In genomic region chr4:54290980-54291379, GRCh38 we compare ENCODE assay signal across 27 cellular contexts.
"Had no signal": no experiment of that assay in that cellular context is flagged by ENCODE, and none has a peak within 500 bp of the region (broad histone marks: within the 10 kb centered on the region; RNA-seq: fewer than 3 reads in every experiment).

No MANE protein-coding gene starts in this region.

- H3K9me3 ChIP-seq: neutrophil, pancreas, prostate gland, right atrium auricular region, right lobe of liver, sigmoid colon, stomach, thoracic aorta, thyroid gland, upper lobe of left lung, vagina had no signal

- H3K4me1 ChIP-seq: pancreas, prostate gland, right lobe of liver, sigmoid colon, stomach, tibial nerve, upper lobe of left lung, vagina had no signal

- DNase-seq: natural killer cell; nucleus accumbens; pancreas; retina; right lobe of liver; sigmoid colon; small intestine; stimulated activated CD4-positive, alpha-beta T cell treated with anti-CD3 and anti-CD28 coated beads, Interleukin-15, amount 100 ng/mL, for 24 hours; stimulated activated CD4-positive, alpha-beta T cell treated with anti-CD3 and anti-CD28 coated beads, Interleukin-2, amount 100 ng/mL, for 24 hours; stimulated activated CD4-positive, alpha-beta T cell treated with anti-CD3 and anti-CD28 coated beads, Interleukin-2, amount 100 ng/mL, for 48 hours; stimulated activated CD4-positive, alpha-beta T cell treated with anti-CD3 and anti-CD28 coated beads, Interleukin-4, amount 100 ng/mL, for 24 hours; stimulated activated naive B cell treated with anti-CD40 and anti-IgM and Interleukin-4, amounts not matched to agents 10 μg/mL and 1 μg/mL and 100 μg/mL, for 72 hours; stimulated activated naive CD4-positive, alpha-beta T cell treated with Interleukin-2 at 50 U/mL for 16 hours; stomach; thyroid gland; trophoblast cell; upper lobe of left lung had no signal

- H3K27me3 Mint-ChIP-seq: stimulated activated naive CD8-positive, alpha-beta T cell treated with anti-CD3 and anti-CD28 coated beads, Interleukin-15, Interleukin-2, amounts not matched to agents 100 ng/mL and 50 ng/mL, for 24 hours had no signal

- H3K36me3 ChIP-seq: neutrophil, pancreas, prostate gland, right lobe of liver, thyroid gland had no signal

- H3K9me3 Mint-ChIP-seq: natural killer cell; stimulated activated effector memory CD8-positive, alpha-beta T cell treated with anti-CD3 and anti-CD28 coated beads, Interleukin-12 subunit alpha, Interleukin-12 subunit beta, amount 100 ng/mL, for 72 hours; stimulated activated naive CD8-positive, alpha-beta T cell treated with anti-CD3 and anti-CD28 coated beads, Interleukin-15, Interleukin-2, amounts not matched to agents 100 ng/mL and 50 ng/mL, for 24 hours had no signal

- H3K4me1 Mint-ChIP-seq: natural killer cell; nephron; neural crest cell; stimulated activated effector memory CD8-positive, alpha-beta T cell treated with anti-CD3 and anti-CD28 coated beads, Interleukin-12 subunit alpha, Interleukin-12 subunit beta, amount 100 ng/mL, for 72 hours; stimulated activated naive B cell treated with anti-CD40 and anti-IgM and Interleukin-4, amounts not matched to agents 10 μg/mL and 1 μg/mL and 100 μg/mL, for 72 hours had no signal

- H3K4me3 ChIP-seq: pancreas, prostate gland, right atrium auricular region, right lobe of liver, sigmoid colon, stomach, thoracic aorta, thyroid gland, tibial nerve, upper lobe of left lung, vagina had no signal

- H3K4me3 Mint-ChIP-seq: natural killer cell; nephron; neural crest cell; stimulated activated effector memory CD8-positive, alpha-beta T cell treated with anti-CD3 and anti-CD28 coated beads, Interleukin-12 subunit alpha, Interleukin-12 subunit beta, amount 100 ng/mL, for 72 hours; stimulated activated naive B cell treated with anti-CD40 and anti-IgM and Interleukin-4, amounts not matched to agents 10 μg/mL and 1 μg/mL and 100 μg/mL, for 72 hours; stimulated activated naive CD8-positive, alpha-beta T cell treated with anti-CD3 and anti-CD28 coated beads, Interleukin-15, Interleukin-2, amounts not matched to agents 100 ng/mL and 50 ng/mL, for 24 hours had no signal

- ATAC-seq: natural killer cell; pancreas; right lobe of liver; stimulated activated effector memory CD8-positive, alpha-beta T cell treated with anti-CD3 and anti-CD28 coated beads, Interleukin-12 subunit alpha, Interleukin-12 subunit beta, amount 100 ng/mL, for 72 hours; stimulated activated naive B cell treated with anti-CD40 and anti-IgM and Interleukin-4, amounts not matched to agents 10 μg/mL and 1 μg/mL and 100 μg/mL, for 72 hours had no signal

- H3K27ac ChIP-seq: neutrophil, pancreas, prostate gland, right atrium auricular region, right lobe of liver, sigmoid colon, stomach, thoracic aorta, thyroid gland, tibial nerve, upper lobe of left lung, vagina had no signal

- H3K27ac Mint-ChIP-seq: natural killer cell; nephron; stimulated activated effector memory CD8-positive, alpha-beta T cell treated with anti-CD3 and anti-CD28 coated beads, Interleukin-12 subunit alpha, Interleukin-12 subunit beta, amount 100 ng/mL, for 72 hours; stimulated activated naive B cell treated with anti-CD40 and anti-IgM and Interleukin-4, amounts not matched to agents 10 μg/mL and 1 μg/mL and 100 μg/mL, for 72 hours; stimulated activated naive CD8-positive, alpha-beta T cell treated with anti-CD3 and anti-CD28 coated beads, Interleukin-15, Interleukin-2, amounts not matched to agents 100 ng/mL and 50 ng/mL, for 24 hours had no signal

- H3K36me3 Mint-ChIP-seq: natural killer cell; stimulated activated effector memory CD8-positive, alpha-beta T cell treated with anti-CD3 and anti-CD28 coated beads, Interleukin-12 subunit alpha, Interleukin-12 subunit beta, amount 100 ng/mL, for 72 hours; stimulated activated naive B cell treated with anti-CD40 and anti-IgM and Interleukin-4, amounts not matched to agents 10 μg/mL and 1 μg/mL and 100 μg/mL, for 72 hours had no signal

- H3K27me3 ChIP-seq: neutrophil, pancreas, right atrium auricular region, right lobe of liver, sigmoid colon, stomach, thyroid gland, tibial nerve, upper lobe of left lung, vagina had no signal
